Comparison of ENCODE assay signal across 27 cellular contexts in genomic region chr11:15747671-15748070, GRCh38.
DNase-seq lines count a peak whose midpoint lies in the region; ATAC-seq and TF ChIP-seq lines count a peak whose summit lies in the region.
"Had no signal": no experiment of that assay in that cellular context is flagged by ENCODE, and none has a peak within 500 bp of the region (broad histone marks: within the 10 kb centered on the region; RNA-seq: fewer than 3 reads in every experiment).

No MANE protein-coding gene starts in this region.

- DNase-seq in SJSA1 (ENCODE audit: low read depth in 1 of 2, low spot score in 2 of 2) (peak in 1 of 2 experiments; percentile 72), left colon (no peak), Caco-2 (no peak), right lobe of liver (no peak), DMS 273 treated with DMSO at 0.1 percent for 48 hours (lab: John Stamatoyannopoulos, UW) (no peak)
- DNase-seq: Calu3; CD8-positive, alpha-beta memory T cell; DMS153; DND-41; GOT3; HFFc6; NCI-H1092 treated with DMSO at 0.1 percent for 48 hours; NCI-H1436 treated with DMSO at 0.1 percent for 48 hours; NCI-H187 treated with DMSO at 0.1 percent for 48 hours; NCI-H2107; NCI-H446; NCI-H524 treated with DMSO at 0.1 percent for 48 hours; NCI-H82; NK-92 treated with Interleukin-12 subunit alpha and Interleukin-12 subunit beta, amount 100 ng/mL, for 24 hours; PC-9; T-helper 1 cell had no signal

- no TSS peak for BruUV-seq in Caco-2 (replicated peaks; lab: Mats Ljungman, UMichigan)

- peaks cover 58% of the 10 kb centered on the region for H3K4me1 Mint-ChIP-seq in dendritic cell treated with granulocyte-macrophage colony-stimulating factor and Interleukin-4, amounts not matched to agents 40 ng/mL and 50 ng/mL, for 4 days (ENCODE audit: low read depth)
- peaks cover 8% of the 10 kb centered on the region for H3K4me1 Mint-ChIP-seq in Caco-2 (ENCODE audit: low read depth, unreplicated experiment)
- H3K4me1 Mint-ChIP-seq: CD8-positive, alpha-beta memory T cell had no signal

- peak; percentile 55 for ATAC-seq in GM18502 (IDR thresholded peaks at IDR 0.05; ENCODE audit: poor library complexity, unreplicated experiment)
- ATAC-seq in left colon = no peak
- ATAC-seq in right lobe of liver = no peak
- ATAC-seq: A549, Right ventricle myocardium inferior had no signal

- no peaks in the 10 kb centered on the region for H3K36me3 Mint-ChIP-seq in dendritic cell treated with granulocyte-macrophage colony-stimulating factor and Interleukin-4, amounts not matched to agents 40 ng/mL and 50 ng/mL, for 4 days (ENCODE audit: low read depth)
- no peaks in the 10 kb centered on the region for H3K36me3 Mint-ChIP-seq in Caco-2 (ENCODE audit: insufficient read depth, unreplicated experiment)
- H3K36me3 Mint-ChIP-seq: CD8-positive, alpha-beta memory T cell had no signal

- H3K27me3 Mint-ChIP-seq in dendritic cell treated with granulocyte-macrophage colony-stimulating factor and Interleukin-4, amounts not matched to agents 40 ng/mL and 50 ng/mL, for 4 days = peaks cover 34% of the 10 kb centered on the region
- no peaks in the 10 kb centered on the region for H3K27me3 Mint-ChIP-seq in Caco-2 (ENCODE audit: insufficient read depth, unreplicated experiment)
- H3K27me3 Mint-ChIP-seq: CD8-positive, alpha-beta memory T cell had no signal

- H3K9me3 Mint-ChIP-seq in dendritic cell treated with granulocyte-macrophage colony-stimulating factor and Interleukin-4, amounts not matched to agents 40 ng/mL and 50 ng/mL, for 4 days = peaks cover 10% of the 10 kb centered on the region
- peaks cover 11% of the 10 kb centered on the region for H3K9me3 Mint-ChIP-seq in Caco-2 (ENCODE audit: unreplicated experiment)

- H3K4me3 ChIP-seq in SJSA1 (no peak overlapping the region), Caco-2 (ENCODE audit: low read depth, low read length) (no peak overlapping the region), right lobe of liver (no peak overlapping the region)
- H3K4me3 ChIP-seq: A549, HAP-1, PC-9 had no signal

- H3K9me3 ChIP-seq in SJSA1 (replicated peaks) = no peaks in the 10 kb centered on the region
- H3K9me3 ChIP-seq in Caco-2 = no peaks in the 10 kb centered on the region
- H3K9me3 ChIP-seq in right lobe of liver = no peaks in the 10 kb centered on the region
- H3K9me3 ChIP-seq: A549, HAP-1 had no signal

- POLR2A ChIA-PET in Caco-2 (lab: Charles Lee) = no interaction called here

- CTCF ChIA-PET in Caco-2 (lab: Charles Lee) = no interaction called here

- H3K27me3 ChIP-seq in SJSA1 (replicated peaks) (no peaks in the 10 kb centered on the region), Caco-2 (replicated peaks; ENCODE audit: control insufficient read depth, insufficient read depth, low read length) (no peaks in the 10 kb centered on the region), right lobe of liver (no peaks in the 10 kb centered on the region)

- peaks cover 42% of the 10 kb centered on the region for H3K4me1 ChIP-seq in SJSA1 (replicated peaks)
- H3K4me1 ChIP-seq in Caco-2 = no peaks in the 10 kb centered on the region
- H3K4me1 ChIP-seq in right lobe of liver = no peaks in the 10 kb centered on the region
- H3K4me1 ChIP-seq: A549, HAP-1 had no signal

- WGBS in right lobe of liver (ENCODE audit: insufficient coverage, low coverage, low lambda C conversion rate, missing lambda C conversion rate) = 62% methylated on average over 2 of the region's 2 CpGs

- TF ChIP-seq POLR2A in right lobe of liver (IDR thresholded peaks at IDR 0.05) = no peak

- intact Hi-C loops in dendritic cell treated with granulocyte-macrophage colony-stimulating factor and Interleukin-4, amounts not matched to agents 40 ng/mL and 50 ng/mL, for 4 days (cut with micrococcal nuclease) = no loop called here
- intact Hi-C loops in left colon (cut with DNase I, micrococcal nuclease) = no loop called here
- intact Hi-C loops in Caco-2 (cut with micrococcal nuclease; ENCODE audit: unreplicated experiment) = no loop called here
- intact Hi-C loops in right lobe of liver (cut with DNase I) = no loop called here

- H3K4me3 Mint-ChIP-seq in dendritic cell treated with granulocyte-macrophage colony-stimulating factor and Interleukin-4, amounts not matched to agents 40 ng/mL and 50 ng/mL, for 4 days = no peak overlapping the region
- no peak overlapping the region for H3K4me3 Mint-ChIP-seq in Caco-2 (ENCODE audit: unreplicated experiment)
- H3K4me3 Mint-ChIP-seq: CD8-positive, alpha-beta memory T cell; HFFc6 had no signal

- TF ChIP-seq CTCF in Caco-2 (IDR thresholded peaks at IDR 0.05; ENCODE audit: insufficient read depth in 1 of 2, low read depth in 1 of 2, low read length in 1 of 2, severe bottlenecking in 1 of 2, unreplicated experiment in 1 of 2) = no peak
- TF ChIP-seq CTCF in right lobe of liver (IDR thresholded peaks at IDR 0.05) = no peak

- H3K27ac Mint-ChIP-seq in dendritic cell treated with granulocyte-macrophage colony-stimulating factor and Interleukin-4, amounts not matched to agents 40 ng/mL and 50 ng/mL, for 4 days = peak overlapping the region; percentile 70
- H3K27ac Mint-ChIP-seq in Caco-2 (ENCODE audit: unreplicated experiment) = no peak overlapping the region
- H3K27ac Mint-ChIP-seq: CD8-positive, alpha-beta memory T cell; HFFc6 had no signal

- H3K36me3 ChIP-seq in SJSA1 (no peaks in the 10 kb centered on the region), Caco-2 (ENCODE audit: control insufficient read depth, insufficient read depth, low read length) (no peaks in the 10 kb centered on the region), right lobe of liver (no peaks in the 10 kb centered on the region)
- H3K36me3 ChIP-seq: HAP-1 had no signal

- H3K27ac ChIP-seq in SJSA1 = peak overlapping the region; percentile 44
- H3K27ac ChIP-seq in right lobe of liver = no peak overlapping the region
- H3K27ac ChIP-seq: A549, C4-2B, PC-9 had no signal
